ENCODE assay signal across 11 cellular contexts in the genomic region with DNA sequence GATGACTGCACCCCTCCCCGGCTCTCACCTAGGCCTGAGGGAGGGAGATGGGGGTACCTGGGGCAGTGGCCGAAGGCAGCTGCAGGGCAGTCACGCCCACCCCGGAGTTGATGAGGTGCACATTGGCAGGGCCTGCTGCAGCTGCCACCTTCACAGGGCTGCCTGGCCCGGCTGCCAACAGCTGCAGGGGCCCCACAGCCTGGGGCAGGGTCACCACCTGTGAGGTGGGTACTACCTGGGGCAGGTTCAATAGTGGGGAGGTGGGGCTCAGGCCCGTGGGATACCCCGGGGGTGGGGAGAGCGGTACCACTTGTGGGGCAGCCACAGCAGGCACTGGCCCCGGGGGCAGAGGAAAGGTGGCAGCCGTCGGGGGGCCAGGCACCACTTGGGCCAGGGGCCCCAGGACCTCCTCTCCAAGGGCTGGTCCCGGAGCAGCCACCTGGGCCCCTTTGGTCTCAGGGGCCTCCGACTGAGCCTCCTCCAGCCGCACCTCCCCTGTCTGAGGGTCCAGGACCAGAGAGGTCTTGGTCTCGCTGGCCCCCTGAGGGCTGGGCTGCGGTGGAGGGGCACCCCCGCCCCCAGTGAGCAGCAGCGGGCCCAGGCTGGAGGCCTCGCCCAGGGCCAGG. TPM values are rescaled to one million over a fixed set of nuclear protein-coding genes. Genes with fewer than 3 reads are reported as not detected.
DNase-seq lines count a peak whose midpoint lies in the region; ATAC-seq and TF ChIP-seq lines count a peak whose summit lies in the region.
"Had no signal": no experiment of that assay in that cellular context is flagged by ENCODE, and none has a peak within 500 bp of the region (broad histone marks: within the 10 kb centered on the region; RNA-seq: fewer than 3 reads in every experiment).

No MANE protein-coding gene starts in this region.

- peaks cover 0 to 22% (median 9%) of the 10 kb centered on the region in 5 donors for H3K27me3 Mint-ChIP-seq in naive thymus-derived CD8-positive, alpha-beta T cell

- WGBS in sigmoid colon, 2 donors: 52 to 71% methylated on average over 19 of the region's 19 CpGs

- no peak for TF ChIP-seq EP300 in sigmoid colon (IDR thresholded peaks at IDR 0.05)

- no peaks in the 10 kb centered on the region for H3K9me3 Mint-ChIP-seq in naive thymus-derived CD8-positive, alpha-beta T cell

- DNase-seq in astrocyte of the cerebellum (ENCODE audit: low read depth): no peak
- no peak for DNase-seq in right atrium auricular region (ENCODE audit: low spot score)
- DNase-seq in sigmoid colon: peak; percentile 71
- no peak for DNase-seq in SIG-M5 (lab: John Stamatoyannopoulos, UW)
- no peak for DNase-seq in naive thymus-derived CD8-positive, alpha-beta T cell
- DNase-seq in activated naive CD4-positive, alpha-beta T cell treated with Interleukin-2 at 50 U/mL for 16 hours: no peak
- no peak for DNase-seq in retina
- DNase-seq: occipital lobe, T-helper 9 cell had no signal

- peaks cover 7 to 26% (median 10%) of the 10 kb centered on the region in 4 donors for H3K4me1 Mint-ChIP-seq in naive thymus-derived CD8-positive, alpha-beta T cell

- no peak for TF ChIP-seq POLR2A in sigmoid colon (IDR thresholded peaks at IDR 0.05)

- H3K4me3 Mint-ChIP-seq in naive thymus-derived CD8-positive, alpha-beta T cell: peak overlapping the region in 1 of 10 donors; percentile 11

- H3K36me3 Mint-ChIP-seq in naive thymus-derived CD8-positive, alpha-beta T cell: no peaks in the 10 kb centered on the region

- H3K27ac ChIP-seq in C4-2B: peak overlapping the region; percentile 87
- H3K27ac ChIP-seq in right atrium auricular region: peak overlapping the region; percentile 93 to 96
- peak overlapping the region; percentile 89 to 99 (median 98) for H3K27ac ChIP-seq in sigmoid colon

- H3K36me3 ChIP-seq in right atrium auricular region (peaks cover 2% of the 10 kb centered on the region), sigmoid colon (peaks cover 0 to 5% (median 1%) of the 10 kb centered on the region in 4 donors)

- intact Hi-C loops in sigmoid colon (cut with DNase I): loop anchor here (2.0 kb wide), 2 partner anchors 50 to 74 kb away; a partner anchor contains a TSS

- POLR2A ChIA-PET in naive thymus-derived CD8-positive, alpha-beta T cell (lab: Charles Lee): interaction anchor here (0.5 to 4.8 kb wide), 2 partner anchors 26 to 136 kb away, joined by 4 to 60 read pairs; a partner anchor contains a TSS

- H3K9me3 ChIP-seq in right atrium auricular region (no peaks in the 10 kb centered on the region), sigmoid colon (no peaks in the 10 kb centered on the region)

- H3K27ac Mint-ChIP-seq in naive thymus-derived CD8-positive, alpha-beta T cell: no peak overlapping the region

- TF ChIP-seq CTCF in C4-2B (conservative IDR thresholded peaks at IDR 0.05): no peak
- no peak for TF ChIP-seq CTCF in astrocyte of the cerebellum (IDR thresholded peaks at IDR 0.05; ENCODE audit: low read depth, low read length, missing control alignments)
- no peak for TF ChIP-seq CTCF in right atrium auricular region (IDR thresholded peaks at IDR 0.05)
- no peak for TF ChIP-seq CTCF in sigmoid colon (IDR thresholded peaks at IDR 0.05)

- H3K4me1 ChIP-seq in right atrium auricular region (peaks cover 0 to 77% of the 10 kb centered on the region in 2 donors), sigmoid colon (peaks cover 3 to 66% (median 48%) of the 10 kb centered on the region in 4 donors)

- H3K4me3 ChIP-seq in astrocyte of the cerebellum (ENCODE audit: low read depth, low read length) (peak overlapping the region; percentile 77), right atrium auricular region (peak overlapping the region; percentile 69 to 74), sigmoid colon (peak overlapping the region; percentile 64 to 93 (median 84))

- no peak for ATAC-seq in naive thymus-derived CD8-positive, alpha-beta T cell

- no peaks in the 10 kb centered on the region for H3K27me3 ChIP-seq in right atrium auricular region
- H3K27me3 ChIP-seq in sigmoid colon: no peaks in the 10 kb centered on the region

- in situ Hi-C loops in astrocyte of the cerebellum (cut with HindIII; ENCODE audit: low sequenced_read_pairs): no loop called here

RNA-seq across cellular contexts. Expression of a gene that starts 2.6 kb away (rescaled TPM):
- total RNA-seq in right atrium auricular region: 10 to 100 TPM in 1 of 2 donors, 1 to 10 TPM in 1; 9.3 to 18.6 TPM
- 10 to 100 TPM; 16.8 to 20.7 (median 18.7) TPM for total RNA-seq in sigmoid colon
- polyA plus RNA-seq in sigmoid colon: 10 to 100 TPM in 1 of 3 donors, 1 to 10 TPM in 2; 4.2 to 11.6 (median 7.8) TPM
- 1 to 10 TPM; 1.4 to 1.8 TPM for total RNA-seq in naive thymus-derived CD8-positive, alpha-beta T cell
- under 1 TPM; 0.08 to 0.11 (median 0.09) TPM for polyA plus RNA-seq in naive thymus-derived CD8-positive, alpha-beta T cell

RNA-seq across cellular contexts. Expression of a gene that starts 15.9 kb away (rescaled TPM):
- total RNA-seq in right atrium auricular region: 100 to 1,000 TPM; 107 to 214 TPM
- 100 to 1,000 TPM in 3 of 4 donors, 10 to 100 TPM in 1; 62.2 to 219 (median 168) TPM for total RNA-seq in sigmoid colon
- 10 to 100 TPM in 1 of 3 donors, 1 to 10 TPM in 2; 7.2 to 43.0 (median 8.8) TPM for polyA plus RNA-seq in sigmoid colon
- 10 to 100 TPM; 44.2 to 44.3 TPM for total RNA-seq in naive thymus-derived CD8-positive, alpha-beta T cell
- under 1 TPM; 0.60 to 0.99 (median 0.81) TPM for polyA plus RNA-seq in naive thymus-derived CD8-positive, alpha-beta T cell

RNA-seq across cellular contexts. Expression of a gene that starts 26.2 kb away (rescaled TPM):
- total RNA-seq in right atrium auricular region (10 to 100 TPM; 41.5 to 55.9 TPM), sigmoid colon (10 to 100 TPM; 21.1 to 59.5 (median 36.8) TPM)
- polyA plus RNA-seq in sigmoid colon: 10 to 100 TPM; 13.2 to 30.4 (median 14.8) TPM
- 10 to 100 TPM; 49.5 to 54.1 TPM for total RNA-seq in naive thymus-derived CD8-positive, alpha-beta T cell
- 10 to 100 TPM in 2 of 3 donors, 1 to 10 TPM in 1; 8.0 to 16.5 (median 11.9) TPM for polyA plus RNA-seq in naive thymus-derived CD8-positive, alpha-beta T cell

RNA-seq across cellular contexts. Expression of a gene that starts 33.2 kb away (rescaled TPM):
- total RNA-seq in right atrium auricular region (under 1 TPM; 0.78 to 0.90 TPM), sigmoid colon (not detected)
- not detected for polyA plus RNA-seq in sigmoid colon
- total RNA-seq in naive thymus-derived CD8-positive, alpha-beta T cell: not detected
- not detected for polyA plus RNA-seq in naive thymus-derived CD8-positive, alpha-beta T cell
- total RNA-seq: NCI-H460, occipital lobe had no signal

RNA-seq across cellular contexts. Expression of a gene that starts 35.7 kb away (rescaled TPM):
- total RNA-seq in right atrium auricular region (10 to 100 TPM; 11.6 to 12.1 TPM), sigmoid colon (1 to 10 TPM; 7.1 to 9.7 (median 8.8) TPM)
- polyA plus RNA-seq in sigmoid colon: 10 to 100 TPM in 2 of 3 donors, 1 to 10 TPM in 1; 9.5 to 16.5 (median 10.8) TPM
- 10 to 100 TPM; 35.3 to 42.3 TPM for total RNA-seq in naive thymus-derived CD8-positive, alpha-beta T cell
- 10 to 100 TPM; 12.4 to 15.2 (median 12.5) TPM for polyA plus RNA-seq in naive thymus-derived CD8-positive, alpha-beta T cell
